Comparison of ENCODE assay signal across 20 cellular contexts in genomic region chr3:10253731-10254130, GRCh38. TPM values are rescaled to one million over a fixed set of nuclear protein-coding genes. Genes with fewer than 3 reads are reported as not detected.
DNase-seq lines count a peak whose midpoint lies in the region; ATAC-seq and TF ChIP-seq lines count a peak whose summit lies in the region.
"Had no signal": no experiment of that assay in that cellular context is flagged by ENCODE, and none has a peak within 500 bp of the region (broad histone marks: within the 10 kb centered on the region; RNA-seq: fewer than 3 reads in every experiment).

No MANE protein-coding gene starts in this region.

- H3K4me1 ChIP-seq in CD8-positive, alpha-beta T cell (ENCODE audit: insufficient read depth, low read length): peaks cover 39% of the 10 kb centered on the region
- peaks cover 43% of the 10 kb centered on the region for H3K4me1 ChIP-seq in body of pancreas

- no peak overlapping the region for H3K4me3 Mint-ChIP-seq in activated T-cell treated with anti-CD3 and anti-CD28 coated beads, Interleukin-2, amount 50 U/mL, for 4 hours
- peak overlapping the region; percentile 47 for H3K4me3 Mint-ChIP-seq in CD8-positive, alpha-beta T cell
- H3K4me3 Mint-ChIP-seq in natural killer cell treated with Interleukin-12 subunit alpha and Interleukin-12 subunit beta and Interleukin-15 and Interleukin-18, amount 100 ng/mL, for 72 hours: peak overlapping the region; percentile 61

- CTCF ChIA-PET in CD8-positive, alpha-beta T cell (lab: Charles Lee): interaction anchor here (1.8 kb wide), 1 partner anchor 10 kb away, joined by 8 read pairs; no protein-coding TSS in a partner anchor

- no peaks in the 10 kb centered on the region for H3K27me3 ChIP-seq in CD8-positive, alpha-beta T cell (ENCODE audit: insufficient read depth, low read length)
- H3K27me3 ChIP-seq in body of pancreas: no peaks in the 10 kb centered on the region

- ATAC-seq in activated T-cell treated with anti-CD3 and anti-CD28 coated beads, Interleukin-2, amount 50 U/mL, for 4 hours: no peak
- ATAC-seq in CD8-positive, alpha-beta T cell: no peak
- ATAC-seq in body of pancreas (peak; percentile 50), GM19463 (IDR thresholded peaks at IDR 0.05; ENCODE audit: unreplicated experiment) (no peak)
- no peak for ATAC-seq in natural killer cell treated with Interleukin-12 subunit alpha and Interleukin-12 subunit beta and Interleukin-15 and Interleukin-18, amount 100 ng/mL, for 72 hours
- ATAC-seq: left colon had no signal

- H3K27ac Mint-ChIP-seq in CD8-positive, alpha-beta T cell: peak overlapping the region; percentile 84
- peak overlapping the region; percentile 52 to 82 for H3K27ac Mint-ChIP-seq in natural killer cell treated with Interleukin-12 subunit alpha and Interleukin-12 subunit beta and Interleukin-15 and Interleukin-18, amount 100 ng/mL, for 72 hours

- no peaks in the 10 kb centered on the region for H3K9me3 Mint-ChIP-seq in activated T-cell treated with anti-CD3 and anti-CD28 coated beads, Interleukin-2, amount 50 U/mL, for 4 hours
- H3K9me3 Mint-ChIP-seq in CD8-positive, alpha-beta T cell: no peaks in the 10 kb centered on the region
- H3K9me3 Mint-ChIP-seq in natural killer cell treated with Interleukin-12 subunit alpha and Interleukin-12 subunit beta and Interleukin-15 and Interleukin-18, amount 100 ng/mL, for 72 hours: no peaks in the 10 kb centered on the region

- H3K9me3 ChIP-seq in CD8-positive, alpha-beta T cell (ENCODE audit: low read length): no peaks in the 10 kb centered on the region
- no peaks in the 10 kb centered on the region for H3K9me3 ChIP-seq in body of pancreas

- TF ChIP-seq POLR2A in body of pancreas (IDR thresholded peaks at IDR 0.05): no peak

- peak; percentile 14 for DNase-seq in activated T-cell treated with anti-CD3 and anti-CD28 coated beads, Interleukin-2, amount 50 U/mL, for 1 hour
- DNase-seq in activated T-cell treated with anti-CD3 and anti-CD28 coated beads, Interleukin-2, amount 50 U/mL, for 4 hours: no peak
- no peak for DNase-seq in CD8-positive, alpha-beta T cell
- DNase-seq in body of pancreas (peak; percentile 9 to 73 (median 29)), DMS153 (lab: John Stamatoyannopoulos, UW) (no peak), retina (no peak)
- no peak for DNase-seq in natural killer cell treated with Interleukin-12 subunit alpha and Interleukin-12 subunit beta and Interleukin-15 and Interleukin-18, amount 100 ng/mL, for 72 hours (ENCODE audit: low spot score)
- DNase-seq: ACHN; activated CD8-positive, alpha-beta memory T cell treated with anti-CD3 and anti-CD28 coated beads for 24 hours; activated gamma-delta T cell treated with Interleukin-2 at 50 U/mL for 16 hours; DMS79; KBM-7; left colon; NCI-H187 treated with DMSO at 0.1 percent for 48 hours; NCI-H226; stimulated activated CD8-positive, alpha-beta memory T cell treated with anti-CD3 and anti-CD28 coated beads, Interleukin-4, amount 100 ng/mL, for 48 hours had no signal

- H3K27me3 Mint-ChIP-seq in activated T-cell treated with anti-CD3 and anti-CD28 coated beads, Interleukin-2, amount 50 U/mL, for 4 hours (ENCODE audit: low read depth): no peaks in the 10 kb centered on the region
- H3K27me3 Mint-ChIP-seq in CD8-positive, alpha-beta T cell (ENCODE audit: low read depth): no peaks in the 10 kb centered on the region
- no peaks in the 10 kb centered on the region for H3K27me3 Mint-ChIP-seq in natural killer cell treated with Interleukin-12 subunit alpha and Interleukin-12 subunit beta and Interleukin-15 and Interleukin-18, amount 100 ng/mL, for 72 hours

- no peak for TF ChIP-seq CTCF in CD8-positive, alpha-beta T cell (IDR thresholded peaks at IDR 0.05)
- TF ChIP-seq CTCF in body of pancreas (IDR thresholded peaks at IDR 0.05): no peak

- peaks cover 20% of the 10 kb centered on the region for H3K36me3 ChIP-seq in CD8-positive, alpha-beta T cell (ENCODE audit: insufficient read depth, low read length)
- peaks cover 2 to 4% of the 10 kb centered on the region in 2 donors for H3K36me3 ChIP-seq in body of pancreas (replicated peaks in 1 of 2; ENCODE audit: insufficient read depth in 1 of 2, low read depth in 2 of 2)

- WGBS in body of pancreas, 2 donors: 21 to 25% methylated on average over 3 of the region's 3 CpGs

- intact Hi-C loops in CD8-positive, alpha-beta T cell (cut with DNase I, micrococcal nuclease): no loop called here
- intact Hi-C loops in body of pancreas (cut with DNase I): no loop called here

- peaks cover 40% of the 10 kb centered on the region for H3K36me3 Mint-ChIP-seq in activated T-cell treated with anti-CD3 and anti-CD28 coated beads, Interleukin-2, amount 50 U/mL, for 4 hours (ENCODE audit: insufficient read depth)
- H3K36me3 Mint-ChIP-seq in CD8-positive, alpha-beta T cell: peaks cover 70% of the 10 kb centered on the region
- peaks cover 39% of the 10 kb centered on the region for H3K36me3 Mint-ChIP-seq in natural killer cell treated with Interleukin-12 subunit alpha and Interleukin-12 subunit beta and Interleukin-15 and Interleukin-18, amount 100 ng/mL, for 72 hours

- POLR2A ChIA-PET in CD8-positive, alpha-beta T cell (lab: Charles Lee): interaction anchor here (0.8 kb wide), 1 partner anchor 10 kb away, joined by 4 read pairs; no protein-coding TSS in a partner anchor

- H3K27ac ChIP-seq in CD8-positive, alpha-beta T cell (ENCODE audit: low read depth, low read length): no peak overlapping the region
- no peak overlapping the region for H3K27ac ChIP-seq in body of pancreas

- no peak overlapping the region for H3K4me3 ChIP-seq in CD8-positive, alpha-beta T cell (ENCODE audit: low read depth, low read length)
- no peak overlapping the region for H3K4me3 ChIP-seq in body of pancreas

- H3K4me1 Mint-ChIP-seq in activated T-cell treated with anti-CD3 and anti-CD28 coated beads, Interleukin-2, amount 50 U/mL, for 4 hours (ENCODE audit: low read depth): peaks cover 67% of the 10 kb centered on the region
- H3K4me1 Mint-ChIP-seq in CD8-positive, alpha-beta T cell (ENCODE audit: low read depth): peaks cover 72% of the 10 kb centered on the region
- peaks cover 57 to 65% of the 10 kb centered on the region in 2 donors for H3K4me1 Mint-ChIP-seq in natural killer cell treated with Interleukin-12 subunit alpha and Interleukin-12 subunit beta and Interleukin-15 and Interleukin-18, amount 100 ng/mL, for 72 hours (ENCODE audit: low read depth in 2 of 2)

RNA-seq across cellular contexts. Expression of gene TATDN2, which starts 5.5 kb away (rescaled TPM):
- total RNA-seq in activated T-cell treated with anti-CD3 and anti-CD28 coated beads, Interleukin-2, amount 50 U/mL, for 4 hours: 10 to 100 TPM; 66.5 to 70.2 (median 66.5) TPM
- total RNA-seq in CD8-positive, alpha-beta T cell: 10 to 100 TPM; 40.2 to 40.3 TPM
- 10 to 100 TPM; 15.3 to 19.8 TPM for total RNA-seq in body of pancreas
- total RNA-seq in natural killer cell treated with Interleukin-12 subunit alpha and Interleukin-12 subunit beta and Interleukin-15 and Interleukin-18, amount 100 ng/mL, for 72 hours: 10 to 100 TPM; 66.3 to 93.3 TPM

RNA-seq across cellular contexts. Expression of gene GHRL, which starts 39.0 kb away (rescaled TPM):
- total RNA-seq in activated T-cell treated with anti-CD3 and anti-CD28 coated beads, Interleukin-2, amount 50 U/mL, for 4 hours: under 1 TPM; 0.45 to 0.96 (median 0.63) TPM
- total RNA-seq in CD8-positive, alpha-beta T cell: under 1 TPM in 1 of 2 experiments, not detected in 1; 0.92 TPM
- total RNA-seq in body of pancreas: 1 to 10 TPM; 3.6 to 4.2 TPM
- total RNA-seq in natural killer cell treated with Interleukin-12 subunit alpha and Interleukin-12 subunit beta and Interleukin-15 and Interleukin-18, amount 100 ng/mL, for 72 hours: under 1 TPM; 0.69 to 0.78 TPM
- total RNA-seq: astrocyte, fibroblast of lung, RPMI7951 had no signal

Comparison
In these comparisons a context has a peak if more than half of its experiments do, and no peak if none do; other contexts are left out.
1. DNase-seq: peak in activated T-cell treated with anti-CD3 and anti-CD28 coated beads, Interleukin-2, amount 50 U/mL, for 1 hour (single experiment) and body of pancreas (4 of 4); none in activated T-cell treated with anti-CD3 and anti-CD28 coated beads, Interleukin-2, amount 50 U/mL, for 4 hours (single experiment), CD8-positive, alpha-beta T cell (0 of 7), natural killer cell treated with Interleukin-12 subunit alpha and Interleukin-12 subunit beta and Interleukin-15 and Interleukin-18, amount 100 ng/mL, for 72 hours (single experiment), DMS153 (single experiment) and retina (single experiment).